8 cellular contexts compared by ENCODE assay signal in genomic region chr19:37007587-37008220, GRCh38.
DNase-seq lines count a peak whose midpoint lies in the region; ATAC-seq and TF ChIP-seq lines count a peak whose summit lies in the region.

No MANE protein-coding gene starts in this region.

- H3K4me2 ChIP-seq in parathyroid adenoma (ENCODE audit: low read length), result peak overlapping the region; percentile 89

- H3K27ac ChIP-seq in CD8-positive, alpha-beta memory T cell (ENCODE audit: low read depth, low read length), result no peak overlapping the region
- H3K27ac ChIP-seq in parathyroid adenoma (no peak overlapping the region), thoracic aorta (no peak overlapping the region)

- H3K4me3 ChIP-seq in CD8-positive, alpha-beta memory T cell (ENCODE audit: low read length), result no peak overlapping the region
- H3K4me3 ChIP-seq in endocrine pancreas (ENCODE audit: control insufficient read depth, insufficient read depth, low read length) (no peak overlapping the region), parathyroid adenoma (ENCODE audit: low read depth, low read length) (peak overlapping the region; percentile 86), thoracic aorta (peak overlapping the region; percentile 62)

- H3K9me3 Mint-ChIP-seq in CD8-positive, alpha-beta memory T cell, result peaks cover 8 to 66% (median 39%) of the 10 kb centered on the region in 5 donors
- H3K9me3 Mint-ChIP-seq in activated B cell treated with CpG ODN at 0.5 μM for 24 hours (peaks cover 7% of the 10 kb centered on the region), mesothelial cell of epicardium (peaks cover 33% of the 10 kb centered on the region)

- peaks cover 0 to 3% of the 10 kb centered on the region in 2 donors for H3K27me3 Mint-ChIP-seq in CD8-positive, alpha-beta memory T cell
- H3K27me3 Mint-ChIP-seq in activated B cell treated with CpG ODN at 0.5 μM for 24 hours (no peaks in the 10 kb centered on the region), mesothelial cell of epicardium (ENCODE audit: low read depth) (no peaks in the 10 kb centered on the region)

- no peaks in the 10 kb centered on the region for H3K4me1 ChIP-seq in CD8-positive, alpha-beta memory T cell (ENCODE audit: insufficient read depth, low read length)
- H3K4me1 ChIP-seq in endocrine pancreas (ENCODE audit: control insufficient read depth, insufficient read depth, low read length) (no peaks in the 10 kb centered on the region), parathyroid adenoma (no peaks in the 10 kb centered on the region), thoracic aorta (ENCODE audit: control insufficient read depth in 1 of 2, low read depth in 2 of 2) (no peaks in the 10 kb centered on the region)

- peak overlapping the region in 6 of 7 donors; percentile 7 to 85 (median 60) for H3K4me3 Mint-ChIP-seq in CD8-positive, alpha-beta memory T cell
- peak overlapping the region; percentile 81 for H3K4me3 Mint-ChIP-seq in activated B cell treated with CpG ODN at 0.5 μM for 24 hours
- H3K4me3 Mint-ChIP-seq in mesothelial cell of epicardium, result no peak overlapping the region

- H3K4me1 Mint-ChIP-seq in CD8-positive, alpha-beta memory T cell, result peaks cover 0 to 8% (median 0%) of the 10 kb centered on the region in 3 donors
- H3K4me1 Mint-ChIP-seq in activated B cell treated with CpG ODN at 0.5 μM for 24 hours (peaks cover 2% of the 10 kb centered on the region), mesothelial cell of epicardium (no peaks in the 10 kb centered on the region)

- H2AFZ ChIP-seq in parathyroid adenoma, result no peak overlapping the region

- H3K36me3 ChIP-seq in CD8-positive, alpha-beta memory T cell (ENCODE audit: insufficient read depth, low read length), result no peaks in the 10 kb centered on the region
- peaks cover 5% of the 10 kb centered on the region for H3K36me3 ChIP-seq in endocrine pancreas (ENCODE audit: control insufficient read depth, insufficient read depth, low read length)
- H3K36me3 ChIP-seq in parathyroid adenoma (ENCODE audit: control insufficient read depth, insufficient read depth, low read length), result no peaks in the 10 kb centered on the region
- no peaks in the 10 kb centered on the region for H3K36me3 ChIP-seq in thoracic aorta

- peak in 4 of 5 donors; percentile 4 to 70 (median 20) for DNase-seq in CD8-positive, alpha-beta memory T cell
- peak; percentile 31 for DNase-seq in activated B cell treated with CpG ODN at 0.5 μM for 24 hours
- no peak for DNase-seq in thoracic aorta (ENCODE audit: low spot score)
- no peak for DNase-seq in UCSD-AML1 (lab: John Stamatoyannopoulos, UW; ENCODE audit: unreplicated experiment)
- DNase-seq in mesothelial cell of epicardium (ENCODE audit: low spot score in 2 of 2, unreplicated experiment in 2 of 2), result no peak
- DNase-seq in iPS-NIHi11 (ENCODE audit: low spot score), result no peak

- intact Hi-C loops in activated B cell treated with CpG ODN at 0.5 μM for 24 hours (cut with micrococcal nuclease), result no loop called here

- H3K9ac ChIP-seq in endocrine pancreas (ENCODE audit: control insufficient read depth, insufficient read depth, low read length) (peak overlapping the region; percentile 60), parathyroid adenoma (no peak overlapping the region)

- no peaks in the 10 kb centered on the region for H3K79me2 ChIP-seq in parathyroid adenoma

- CTCF ChIA-PET in CD8-positive, alpha-beta memory T cell (lab: Charles Lee), result no interaction called here
- CTCF ChIA-PET in activated B cell treated with CpG ODN at 0.5 μM for 24 hours (lab: Charles Lee), result no interaction called here

- peak overlapping the region in 1 of 8 donors; percentile 70 for H3K27ac Mint-ChIP-seq in CD8-positive, alpha-beta memory T cell
- H3K27ac Mint-ChIP-seq in activated B cell treated with CpG ODN at 0.5 μM for 24 hours, result peak overlapping the region; percentile 24
- no peak overlapping the region for H3K27ac Mint-ChIP-seq in mesothelial cell of epicardium

- no peak for TF ChIP-seq CTCF in activated B cell treated with CpG ODN at 0.5 μM for 24 hours (IDR thresholded peaks at IDR 0.05)
- no peak for TF ChIP-seq CTCF in parathyroid adenoma (IDR thresholded peaks at IDR 0.05)
- TF ChIP-seq CTCF in thoracic aorta (IDR thresholded peaks at IDR 0.05), result no peak
- TF ChIP-seq CTCF in mesothelial cell of epicardium (IDR thresholded peaks at IDR 0.05; ENCODE audit: unreplicated experiment), result no peak

- H3K27me3 ChIP-seq in CD8-positive, alpha-beta memory T cell (ENCODE audit: insufficient read depth, low read length, poor library complexity, severe bottlenecking), result no peaks in the 10 kb centered on the region
- H3K27me3 ChIP-seq in endocrine pancreas (ENCODE audit: control insufficient read depth, insufficient read depth, low read length) (no peaks in the 10 kb centered on the region), parathyroid adenoma (ENCODE audit: control insufficient read depth, insufficient read depth, low read length) (no peaks in the 10 kb centered on the region), thoracic aorta (replicated peaks; ENCODE audit: insufficient read depth) (no peaks in the 10 kb centered on the region)

- peaks cover 4 to 14% (median 11%) of the 10 kb centered on the region in 3 donors for H3K36me3 Mint-ChIP-seq in CD8-positive, alpha-beta memory T cell
- H3K36me3 Mint-ChIP-seq in activated B cell treated with CpG ODN at 0.5 μM for 24 hours (ENCODE audit: low read depth) (peaks cover 6% of the 10 kb centered on the region), mesothelial cell of epicardium (peaks cover 2% of the 10 kb centered on the region)

- peak; percentile 49 for ATAC-seq in activated B cell treated with CpG ODN at 0.5 μM for 24 hours (ENCODE audit: low read depth)
- ATAC-seq in thoracic aorta (ENCODE audit: insufficient number of reproducible peaks, low FRiP score, low read depth), result no peak

- H3K9me3 ChIP-seq in CD8-positive, alpha-beta memory T cell (ENCODE audit: low read length), result peaks cover 5% of the 10 kb centered on the region
- peaks cover 3% of the 10 kb centered on the region for H3K9me3 ChIP-seq in endocrine pancreas (ENCODE audit: control insufficient read depth, low read length)
- H3K9me3 ChIP-seq in parathyroid adenoma (ENCODE audit: control insufficient read depth, low read length), result no peaks in the 10 kb centered on the region
- peaks cover 32% of the 10 kb centered on the region for H3K9me3 ChIP-seq in thoracic aorta

- POLR2A ChIA-PET in CD8-positive, alpha-beta memory T cell (lab: Charles Lee), result no interaction called here
- POLR2A ChIA-PET in activated B cell treated with CpG ODN at 0.5 μM for 24 hours (lab: Charles Lee), result no interaction called here

Comparison
In these comparisons a context has a peak if more than half of its experiments do, and no peak if none do; other contexts are left out.
1. DNase-seq: peak in CD8-positive, alpha-beta memory T cell (4 of 5) and activated B cell treated with CpG ODN at 0.5 μM for 24 hours (single experiment); none in thoracic aorta (single experiment), UCSD-AML1 (single experiment), mesothelial cell of epicardium (0 of 2) and iPS-NIHi11 (single experiment).
2. H3K4me3 ChIP-seq: peak in parathyroid adenoma (single experiment) and thoracic aorta (single experiment); none in CD8-positive, alpha-beta memory T cell (single experiment) and endocrine pancreas (single experiment).